ENCODE assay signal across 9 cellular contexts in genomic region chr17:61402073-61402541, GRCh38. TPM values are rescaled to one million over a fixed set of nuclear protein-coding genes. Genes with fewer than 3 reads are reported as not detected.
DNase-seq lines count a peak whose midpoint lies in the region; ATAC-seq and TF ChIP-seq lines count a peak whose summit lies in the region.
"Had no signal": no experiment of that assay in that cellular context is flagged by ENCODE, and none has a peak within 500 bp of the region (broad histone marks: within the 10 kb centered on the region; RNA-seq: fewer than 3 reads in every experiment).

No MANE protein-coding gene starts in this region.

- H3K27me3 Mint-ChIP-seq in activated naive CD4-positive, alpha-beta T cell treated with anti-CD3 and anti-CD28 coated beads, Interleukin-2, amount 50 U/mL, for 24 hours = peaks cover 48% of the 10 kb centered on the region
- H3K27me3 Mint-ChIP-seq in type B pancreatic cell = peaks cover 67% of the 10 kb centered on the region

- no peaks in the 10 kb centered on the region for H3K9me3 ChIP-seq in mucosa of rectum (ENCODE audit: control insufficient read depth in 2 of 2, low read length in 2 of 2)

- H3K27me3 ChIP-seq in mucosa of rectum (ENCODE audit: control insufficient read depth in 2 of 2, insufficient read depth in 2 of 2, low read length in 2 of 2) = peaks cover 66 to 77% of the 10 kb centered on the region in 2 donors

- TF ChIP-seq CTCF in coronary artery (IDR thresholded peaks at IDR 0.05) (no peak), type B pancreatic cell (conservative IDR thresholded peaks at IDR 0.05) (no peak)

- no peaks in the 10 kb centered on the region for H3K9me3 Mint-ChIP-seq in activated naive CD4-positive, alpha-beta T cell treated with anti-CD3 and anti-CD28 coated beads, Interleukin-2, amount 50 U/mL, for 24 hours
- H3K9me3 Mint-ChIP-seq in type B pancreatic cell = no peaks in the 10 kb centered on the region

- H3K9ac ChIP-seq in mucosa of rectum (ENCODE audit: low read depth in 1 of 2, low read length in 2 of 2) = peak overlapping the region; percentile 52 to 54

- H3K27ac ChIP-seq in coronary artery (peak overlapping the region; percentile 97), mucosa of rectum (ENCODE audit: low read depth in 2 of 2, low read length in 2 of 2) (peak overlapping the region; percentile 51 to 58)

- H3K4me3 ChIP-seq in coronary artery (peak overlapping the region; percentile 84), mucosa of rectum (ENCODE audit: low read length in 2 of 2) (peak overlapping the region; percentile 47 to 60)

- no peak overlapping the region for H3K27ac Mint-ChIP-seq in activated naive CD4-positive, alpha-beta T cell treated with anti-CD3 and anti-CD28 coated beads, Interleukin-2, amount 50 U/mL, for 24 hours
- H3K27ac Mint-ChIP-seq in type B pancreatic cell = peak overlapping the region; percentile 74

- ATAC-seq in GM19452 (IDR thresholded peaks at IDR 0.05; ENCODE audit: unreplicated experiment) = no peak

- peaks cover 6% of the 10 kb centered on the region for H3K36me3 Mint-ChIP-seq in activated naive CD4-positive, alpha-beta T cell treated with anti-CD3 and anti-CD28 coated beads, Interleukin-2, amount 50 U/mL, for 24 hours
- H3K36me3 Mint-ChIP-seq in type B pancreatic cell = peaks cover 15% of the 10 kb centered on the region

- peak overlapping the region; percentile 77 for H3K4me3 Mint-ChIP-seq in activated naive CD4-positive, alpha-beta T cell treated with anti-CD3 and anti-CD28 coated beads, Interleukin-2, amount 50 U/mL, for 24 hours
- H3K4me3 Mint-ChIP-seq in type B pancreatic cell = peak overlapping the region; percentile 88

- no peak for DNase-seq in activated naive CD4-positive, alpha-beta T cell treated with anti-CD3 and anti-CD28 coated beads, Interleukin-2, amount 50 U/mL, for 16 hours
- DNase-seq in coronary artery (ENCODE audit: low spot score) (no peak), type B pancreatic cell (ENCODE audit: extremely low spot score, unreplicated experiment) (no peak), ecto neural progenitor cell (ENCODE audit: low spot score) (no peak), HuH-7.5 (ENCODE audit: low spot score) (no peak)

- H3K36me3 ChIP-seq in mucosa of rectum (ENCODE audit: control insufficient read depth in 2 of 2, insufficient read depth in 2 of 2, low read length in 2 of 2) = no peaks in the 10 kb centered on the region

- peaks cover 4 to 9% of the 10 kb centered on the region in 2 donors for H3K4me1 ChIP-seq in mucosa of rectum (ENCODE audit: control insufficient read depth in 2 of 2, insufficient read depth in 2 of 2, low read length in 2 of 2)

- H3K4me1 Mint-ChIP-seq in activated naive CD4-positive, alpha-beta T cell treated with anti-CD3 and anti-CD28 coated beads, Interleukin-2, amount 50 U/mL, for 24 hours = peaks cover 41% of the 10 kb centered on the region
- H3K4me1 Mint-ChIP-seq in type B pancreatic cell (ENCODE audit: unreplicated experiment) = peaks cover 22% of the 10 kb centered on the region

RNA-seq across cellular contexts. Expression of gene TBX2, which starts 2.5 kb away (rescaled TPM):
- 8.7 and 55.9 TPM in 2 replicates for total RNA-seq in type B pancreatic cell (ENCODE audit: low replicate concordance)

RNA-seq across cellular contexts. Expression of gene TBX4, which starts 50.1 kb away (rescaled TPM):
- 0.45 and 1.8 TPM in 2 replicates for total RNA-seq in type B pancreatic cell (ENCODE audit: low replicate concordance)
- total RNA-seq: SK-MEL-5 had no signal
